Comparison of ENCODE assay signal across 20 cellular contexts in the genomic region with DNA sequence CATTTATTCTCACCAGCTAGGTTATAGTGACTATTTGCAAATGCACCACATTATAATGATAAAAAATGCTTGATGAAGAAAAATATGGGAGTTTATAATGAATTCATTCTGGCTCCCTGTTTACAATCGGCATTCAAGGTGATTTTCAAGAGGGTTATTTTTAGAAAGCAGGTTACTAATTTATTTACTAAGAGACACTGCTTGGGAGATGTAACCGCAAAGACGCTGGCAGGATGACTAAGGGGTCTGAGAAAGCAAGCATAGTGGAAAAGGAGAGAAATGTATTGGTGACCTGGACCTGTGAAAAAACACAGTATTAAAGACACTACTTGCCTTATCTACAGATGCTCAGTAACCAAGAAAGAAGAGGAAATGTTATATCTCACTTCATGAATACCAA. TPM values are rescaled to one million over a fixed set of nuclear protein-coding genes. Genes with fewer than 3 reads are reported as not detected.
DNase-seq lines count a peak whose midpoint lies in the region; ATAC-seq, FAIRE-seq and TF ChIP-seq lines count a peak whose summit lies in the region.
"Had no signal": no experiment of that assay in that cellular context is flagged by ENCODE, and none has a peak within 500 bp of the region (broad histone marks: within the 10 kb centered on the region; RNA-seq: fewer than 3 reads in every experiment).

No MANE protein-coding gene starts in this region.

- no peak overlapping the region for H3K4ac ChIP-seq in mesendoderm (ENCODE audit: low read depth, low read length)

- H3K9me3 ChIP-seq in GM12878 (replicated peaks; ENCODE audit: control insufficient read depth, insufficient read depth, low read length): no peaks in the 10 kb centered on the region
- H3K9me3 ChIP-seq in spleen: no peaks in the 10 kb centered on the region
- H3K9me3 ChIP-seq: BE2C had no signal

- H2BK120ac ChIP-seq in mesendoderm (ENCODE audit: low read depth, low read length): no peak overlapping the region

- peaks cover 16% of the 10 kb centered on the region for H3K36me3 Mint-ChIP-seq in memory B cell

- no peaks in the 10 kb centered on the region for H3K79me1 ChIP-seq in mesendoderm (ENCODE audit: low read length)

- no peaks in the 10 kb centered on the region for H3K27me3 Mint-ChIP-seq in memory B cell
- H3K27me3 Mint-ChIP-seq: activated naive CD8-positive, alpha-beta T cell; effector memory CD8-positive, alpha-beta T cell; T-helper 17 cell had no signal

- H3K23ac ChIP-seq in mesendoderm (ENCODE audit: low read length): no peak overlapping the region

- H4K8ac ChIP-seq in mesendoderm (ENCODE audit: low read depth, low read length): no peak overlapping the region

- H3K4me1 Mint-ChIP-seq in memory B cell: peaks cover 12% of the 10 kb centered on the region

- H3K79me2 ChIP-seq in GM12878 (ENCODE audit: control insufficient read depth, insufficient read depth, low read length) (no peaks in the 10 kb centered on the region), mesendoderm (ENCODE audit: control insufficient read depth, insufficient read depth, low read length) (no peaks in the 10 kb centered on the region)

- 0 out of 2 replicates have a peak, but pooled peaks cover 4% of the 10 kb centered on the region for H3K4me1 ChIP-seq in GM12878 (ENCODE audit: control insufficient read depth, insufficient read depth, low read length)
- H3K4me1 ChIP-seq in spleen: no peaks in the 10 kb centered on the region
- no peaks in the 10 kb centered on the region for H3K4me1 ChIP-seq in mesendoderm (ENCODE audit: control insufficient read depth, low read depth, low read length)
- H3K4me1 ChIP-seq: BE2C had no signal

- no peak overlapping the region for H2BK15ac ChIP-seq in mesendoderm (replicated peaks; ENCODE audit: low read depth)

- H3K36me3 ChIP-seq in GM12878 (ENCODE audit: control insufficient read depth in 2 of 2, insufficient read depth in 2 of 2, low read length in 1 of 2) (peaks cover 3 to 6% of the 10 kb centered on the region in 2 experiments; a peak in 2 of 4 replicates), spleen (peaks cover 0 to 88% (median 47%) of the 10 kb centered on the region in 6 donors), mesendoderm (ENCODE audit: control insufficient read depth, insufficient read depth, low read length) (no peaks in the 10 kb centered on the region)

- TF ChIP-seq CTCF in GM12878 (IDR thresholded peaks at IDR 0.05 in 2 of 3, conservative IDR thresholded peaks at IDR 0.05 in 1 of 3; ENCODE audit: control insufficient read depth in 2 of 3, extremely low read depth in 1 of 3, insufficient read depth in 1 of 3, low read depth in 3 of 3, low read length in 3 of 3): no peak
- no peak for TF ChIP-seq CTCF in spleen (IDR thresholded peaks at IDR 0.05 in 8 of 11, conservative IDR thresholded peaks at IDR 0.05 in 3 of 11)

- H3K9ac ChIP-seq in GM12878 (ENCODE audit: control insufficient read depth, insufficient read depth, low read length): no peak overlapping the region
- H3K9ac ChIP-seq in mesendoderm (ENCODE audit: low read length): no peak overlapping the region

- H3K4me2 ChIP-seq in GM12878 (ENCODE audit: control insufficient read depth, insufficient read depth) (peak overlapping the region; percentile 50), mesendoderm (ENCODE audit: low read length) (no peak overlapping the region)

- POLR2A ChIA-PET in GM12878 (lab: Charles Lee): no interaction called here

- H3K27ac Mint-ChIP-seq in memory B cell: peak overlapping the region; percentile 24
- H3K27ac Mint-ChIP-seq: activated naive CD8-positive, alpha-beta T cell; effector memory CD8-positive, alpha-beta T cell had no signal

- SMC1A ChIA-PET in GM12878 (lab: Charles Lee; ENCODE audit: uncharacterized antibody, unreplicated experiment): no interaction called here

- TF ChIP-seq RAD21 in GM12878 (IDR thresholded peaks at IDR 0.05; ENCODE audit: insufficient read depth, low read depth, low read length): no peak

- H3K18ac ChIP-seq in mesendoderm (ENCODE audit: low read length): no peak overlapping the region

- H4K5ac ChIP-seq in mesendoderm (ENCODE audit: low read length): no peak overlapping the region

- no peak overlapping the region for H2AK5ac ChIP-seq in mesendoderm (ENCODE audit: low read length)

- TF ChIP-seq POLR2A in GM12892 (IDR thresholded peaks at IDR 0.05; ENCODE audit: low read depth, low read length): no peak
- no peak for TF ChIP-seq POLR2A in GM12878 (IDR thresholded peaks at IDR 0.05; ENCODE audit: low read depth, low read length)
- TF ChIP-seq POLR2A in spleen (IDR thresholded peaks at IDR 0.05): no peak

- in situ Hi-C loops in GM12878 (cut with MboI): no loop called here

- no peak overlapping the region for H3K4me3 Mint-ChIP-seq in memory B cell
- H3K4me3 Mint-ChIP-seq: activated naive CD8-positive, alpha-beta T cell; effector memory CD8-positive, alpha-beta T cell; T-helper 17 cell had no signal

- no peak overlapping the region; the same call in 1 of the 2 replicates for H3K27ac ChIP-seq in GM12878 (ENCODE audit: control insufficient read depth, insufficient read depth)
- no peak overlapping the region for H3K27ac ChIP-seq in spleen
- no peak overlapping the region for H3K27ac ChIP-seq in mesendoderm (ENCODE audit: low read depth, low read length)

- no peaks in the 10 kb centered on the region for H3K9me3 Mint-ChIP-seq in memory B cell
- H3K9me3 Mint-ChIP-seq: effector memory CD8-positive, alpha-beta T cell had no signal

- BruUV-seq in GM12878 (replicated peaks; lab: Mats Ljungman, UMichigan): no TSS peak

- peak; percentile 56 for DNase-seq in NCI-H526 treated with DMSO at 0.1 percent for 48 hours (lab: John Stamatoyannopoulos, UW)
- no peak for DNase-seq in NCI-H526 (lab: John Stamatoyannopoulos, UW)
- no peak for DNase-seq in GM12892 (ENCODE audit: insufficient read length)
- DNase-seq in GM12878 (ENCODE audit: low read depth, low spot score): no peak
- no peak for DNase-seq in memory B cell (ENCODE audit: low spot score in 2 of 2)
- no peak for DNase-seq in spleen
- DNase-seq in mesendoderm: no peak
- DNase-seq: activated CD4-positive, alpha-beta T cell treated with anti-CD3 and anti-CD28 coated beads, Interleukin-2, amount 50 U/mL, for 1 hour; BE2C; COR-L47; effector memory CD8-positive, alpha-beta T cell; head of caudate nucleus; NCI-H1694; NCI-H82; right cardiac atrium; substantia nigra; T-helper 17 cell had no signal

- H3K4me3 ChIP-seq in GM12878 (no peak overlapping the region), spleen (no peak overlapping the region), mesendoderm (ENCODE audit: low read length) (no peak overlapping the region)

- WGBS in GM12878 (ENCODE audit: insufficient coverage, insufficient replicate concordance, low lambda C conversion rate, missing lambda C conversion rate): 0% methylated on average over 3 of the region's 3 CpGs
- WGBS in spleen, 5 donors: 76 to 86% (median 84%) methylated on average over 3 of the region's 3 CpGs
- WGBS in mesendoderm (ENCODE audit: extremely low coverage, insufficient coverage, low lambda C conversion rate): no CpG with 5 or more reads among the region's 3 CpGs

- H2AFZ ChIP-seq in GM12878 (ENCODE audit: control insufficient read depth, low read depth, low read length): no peak overlapping the region

- intact Hi-C loops in GM12878 (cut with micrococcal nuclease; ENCODE audit: unreplicated experiment) (no loop called here), spleen (cut with DNase I; ENCODE audit: low total_unique reads) (no loop called here)

- ATAC-seq in GM12878 (no peak), memory B cell (ENCODE audit: low read depth) (no peak), HG02885 (IDR thresholded peaks at IDR 0.05; ENCODE audit: poor library complexity, unreplicated experiment) (no peak)
- ATAC-seq: effector memory CD8-positive, alpha-beta T cell; right cardiac atrium; T-helper 17 cell had no signal

- peak; percentile 14 for FAIRE-seq in GM12892 (lab: Jason Lieb, UNC)
- FAIRE-seq in GM12878 (lab: Jason Lieb, UNC): no peak
- FAIRE-seq: urothelium cell line had no signal

- no peaks in the 10 kb centered on the region for H4K20me1 ChIP-seq in GM12878 (ENCODE audit: control insufficient read depth, insufficient read depth)

- CTCF ChIA-PET in GM12878 (lab: Yijun Ruan, JAX): no interaction called here

- RAD21 ChIA-PET in GM12878 (lab: Charles Lee; ENCODE audit: unreplicated experiment): no interaction called here

- H3K56ac ChIP-seq in mesendoderm (ENCODE audit: low read length): no peak overlapping the region

- H3K27me3 ChIP-seq in GM12878 (replicated peaks in 1 of 2; ENCODE audit: control insufficient read depth in 2 of 2, insufficient read depth in 2 of 2, low read length in 1 of 2) (no peaks in the 10 kb centered on the region), spleen (replicated peaks in 1 of 7) (no peaks in the 10 kb centered on the region), mesendoderm (ENCODE audit: insufficient read depth, low read length, poor library complexity) (no peaks in the 10 kb centered on the region)
- H3K27me3 ChIP-seq: BE2C had no signal

- no peak overlapping the region for H2BK5ac ChIP-seq in mesendoderm (ENCODE audit: low read length)

- TF ChIP-seq EP300 in GM12878 (IDR thresholded peaks at IDR 0.05; ENCODE audit: borderline replicate concordance in 1 of 2, control insufficient read depth in 1 of 2, low read depth in 2 of 2, low read length in 2 of 2): no peak

TF ChIP-seq in GM12878, 131 proteins besides CTCF, POLR2A, EP300 and RAD21 (continues in another document):
- no peak for TF ChIP-seq SMAD5 (IDR thresholded peaks at IDR 0.05; ENCODE audit: low read depth)
- TF ChIP-seq NFIC (IDR thresholded peaks at IDR 0.05; ENCODE audit: low read depth, low read length): peak; percentile 53; the same call in 1 of the 2 replicates

RNA-seq across cellular contexts. Expression of a gene that starts 13.3 kb away (rescaled TPM):
- polyA plus RNA-seq in GM12892 (2012; ENCODE audit: missing spikeins): 0.53 TPM
- total RNA-seq in GM12878 (2013; cell fraction: nucleolus; rRNA removed): 1.9 and 3.8 TPM in 2 replicates
- total RNA-seq in GM12878 (2014; rRNA removed): 0.11 and 0.17 TPM in 2 replicates
- total RNA-seq in GM12878 (2014; rRNA removed; fragmentation: Illumina TruSeq; extraction: Trizol): 0.09 and 0.27 TPM in 2 replicates
- 0.95 and 0.98 TPM in 2 replicates for total RNA-seq in GM12878 (2021)
- polyA plus RNA-seq in GM12878 (2011; ENCODE audit: low read depth): 0.13 TPM
- 0.56 and 1.0 TPM in 2 replicates for polyA plus RNA-seq in GM12878 (2011; rRNA removed)
- polyA plus RNA-seq in GM12878 (2011; cell fraction: cytosol; rRNA removed): 0.67 and 0.80 TPM in 2 replicates
- 2.9 and 3.4 TPM in 2 replicates for polyA plus RNA-seq in GM12878 (2011; cell fraction: nucleus; rRNA removed)
- 0.26 and 0.34 TPM in 2 replicates for polyA plus RNA-seq in GM12878 (2012)
- polyA plus RNA-seq in GM12878 (2014; fragmentation: Illumina TruSeq; extraction: Trizol): 0.29 TPM in 2 replicates
- polyA plus RNA-seq in GM12878 (2014; fragmentation: Nextera tagmentation; extraction: Ambion mirVana): under 1 TPM in 1 of 2 experiments, not detected in 1; 0.05 TPM
- 0.24 and 0.25 TPM in 2 replicates for polyA plus RNA-seq in GM12878 (2014; rRNA removed)
- under 1 TPM; 0.03 to 0.08 TPM for polyA plus RNA-seq in GM12878 (2016; fragmentation: Nextera tagmentation; extraction: Ambion mirVana)
- 1.8 and 1.9 TPM in 2 replicates for polyA minus RNA-seq in GM12878 (2011; rRNA and poly(A)+ RNA removed)
- 0.27 and 0.73 TPM in 2 replicates for polyA minus RNA-seq in GM12878 (2011; cell fraction: cytosol; rRNA and poly(A)+ RNA removed)
- polyA minus RNA-seq in GM12878 (2011; cell fraction: nucleus; rRNA and poly(A)+ RNA removed): 3.3 and 4.5 TPM in 2 replicates
- 10 to 100 TPM in 4 of 7 donors, 1 to 10 TPM in 3; 7.1 to 23.7 (median 13.9) TPM for total RNA-seq in spleen
- 1 to 10 TPM; 2.2 to 5.2 (median 2.3) TPM for polyA plus RNA-seq in spleen
- 7.1 TPM for polyA plus RNA-seq in mesendoderm (2013, experiment 1 of 2)
- polyA plus RNA-seq in mesendoderm (2013, experiment 2 of 2): 7.1 TPM
